ENCODE assay signal across 18 cellular contexts in genomic region chr17:5788266-5788900, GRCh38.
DNase-seq lines count a peak whose midpoint lies in the region; ATAC-seq and TF ChIP-seq lines count a peak whose summit lies in the region.
"Had no signal": no experiment of that assay in that cellular context is flagged by ENCODE, and none has a peak within 500 bp of the region (broad histone marks: within the 10 kb centered on the region; RNA-seq: fewer than 3 reads in every experiment).

No MANE protein-coding gene starts in this region.

- CTCF ChIA-PET in MCF 10A (lab: Yijun Ruan, JAX), result no interaction called here

- no peak overlapping the region for H3K4me3 Mint-ChIP-seq in MCF 10A (ENCODE audit: unreplicated experiment)
- H3K4me3 Mint-ChIP-seq: activated T-cell treated with anti-CD3 and anti-CD28 coated beads, Interleukin-2, amount 50 U/mL, for 72 hours; effector memory CD8-positive, alpha-beta T cell; type B pancreatic cell had no signal

- WGBS in ovary, 3 donors, result 84 to 86% (median 85%) methylated on average over 6 of the region's 6 CpGs

- no peak overlapping the region for H3K27ac Mint-ChIP-seq in MCF 10A (ENCODE audit: low read depth, unreplicated experiment)
- H3K27ac Mint-ChIP-seq: activated T-cell treated with anti-CD3 and anti-CD28 coated beads, Interleukin-2, amount 50 U/mL, for 72 hours; effector memory CD8-positive, alpha-beta T cell; progenitor cell of endocrine pancreas; type B pancreatic cell had no signal

- H3K36me3 ChIP-seq in breast epithelium, result no peaks in the 10 kb centered on the region
- H3K36me3 ChIP-seq in RWPE2 (ENCODE audit: low read depth), result no peaks in the 10 kb centered on the region
- no peaks in the 10 kb centered on the region for H3K36me3 ChIP-seq in ovary
- H3K36me3 ChIP-seq: gastrocnemius medialis had no signal

- H3K27me3 ChIP-seq in breast epithelium, result peaks cover 0 to 30% of the 10 kb centered on the region in 2 donors
- no peaks in the 10 kb centered on the region for H3K27me3 ChIP-seq in RWPE2 (ENCODE audit: insufficient read depth, poor library complexity, severe bottlenecking)
- no peaks in the 10 kb centered on the region for H3K27me3 ChIP-seq in ovary

- H3K27ac ChIP-seq in breast epithelium (no peak overlapping the region), RWPE2 (ENCODE audit: poor library complexity, severe bottlenecking) (no peak overlapping the region), ovary (no peak overlapping the region)
- H3K27ac ChIP-seq: gastrocnemius medialis, SK-N-MC had no signal

- H3K9me3 ChIP-seq in breast epithelium (peaks cover 15 to 19% of the 10 kb centered on the region in 2 donors), RWPE2 (ENCODE audit: severe bottlenecking) (no peaks in the 10 kb centered on the region), ovary (no peaks in the 10 kb centered on the region)
- H3K9me3 ChIP-seq: gastrocnemius medialis had no signal

- peaks cover 13% of the 10 kb centered on the region for H3K4me1 Mint-ChIP-seq in MCF 10A (ENCODE audit: insufficient read depth, unreplicated experiment)

- H3K36me3 Mint-ChIP-seq in MCF 10A (ENCODE audit: insufficient read depth, unreplicated experiment), result no peaks in the 10 kb centered on the region

- TF ChIP-seq EP300 in ovary (IDR thresholded peaks at IDR 0.05), result no peak

- peak; percentile 32 for DNase-seq in MCF 10A (ENCODE audit: unreplicated experiment)
- no peak for DNase-seq in breast epithelium (ENCODE audit: low spot score in 2 of 2)
- no peak for DNase-seq in RWPE2 (ENCODE audit: low spot score)
- DNase-seq in fibroblast of peridontal ligament (ENCODE audit: extremely low read depth), result peak; percentile 31
- peak; percentile 23 for DNase-seq in stromal cell of bone marrow (ENCODE audit: low read depth)
- no peak for DNase-seq in NCI-H1694 (lab: John Stamatoyannopoulos, UW)
- no peak for DNase-seq in ovary
- DNase-seq: 8988T; activated CD4-positive, alpha-beta T cell treated with anti-CD3 and anti-CD28 coated beads, Interleukin-2, amount 50 U/mL, for 48 hours; activated T-cell treated with anti-CD3 and anti-CD28 coated beads, Interleukin-2, amount 50 U/mL, for 72 hours; effector memory CD8-positive, alpha-beta T cell; gastrocnemius medialis; GOT3; NCI-H187 treated with DMSO at 0.1 percent for 48 hours had no signal

- H3K9me3 Mint-ChIP-seq in MCF 10A (ENCODE audit: unreplicated experiment), result peaks cover 6% of the 10 kb centered on the region

- TF ChIP-seq POLR2A in breast epithelium (IDR thresholded peaks at IDR 0.05) (no peak), ovary (IDR thresholded peaks at IDR 0.05) (no peak)

- TF ChIP-seq CTCF in MCF 10A (IDR thresholded peaks at IDR 0.05; ENCODE audit: unreplicated experiment) (no peak), breast epithelium (IDR thresholded peaks at IDR 0.05) (no peak), RWPE2 (IDR thresholded peaks at IDR 0.05; ENCODE audit: poor library complexity, severe bottlenecking) (no peak), ovary (IDR thresholded peaks at IDR 0.05) (no peak)

- ATAC-seq in RWPE2 (ENCODE audit: low read depth), result peak; percentile 68
- ATAC-seq in HG02981 (IDR thresholded peaks at IDR 0.05; ENCODE audit: unreplicated experiment), result no peak
- ATAC-seq: effector memory CD8-positive, alpha-beta T cell; gastrocnemius medialis had no signal

- POLR2A ChIA-PET in MCF 10A (lab: Yijun Ruan, JAX), result no interaction called here

- no peaks in the 10 kb centered on the region for H3K27me3 Mint-ChIP-seq in MCF 10A (ENCODE audit: insufficient read depth, unreplicated experiment)

- H3K4me3 ChIP-seq in breast epithelium (no peak overlapping the region), RWPE2 (ENCODE audit: severe bottlenecking) (no peak overlapping the region), ovary (no peak overlapping the region)
- H3K4me3 ChIP-seq: gastrocnemius medialis, SK-N-MC had no signal

- BruUV-seq in MCF 10A (replicated peaks; lab: Mats Ljungman, UMichigan), result no TSS peak

- no peaks in the 10 kb centered on the region for H3K4me1 ChIP-seq in breast epithelium
- H3K4me1 ChIP-seq in RWPE2 (ENCODE audit: insufficient read depth, poor library complexity, severe bottlenecking), result peaks cover 15% of the 10 kb centered on the region
- H3K4me1 ChIP-seq in ovary (ENCODE audit: insufficient read depth), result no peaks in the 10 kb centered on the region
- H3K4me1 ChIP-seq: gastrocnemius medialis had no signal

- intact Hi-C loops in MCF 10A (cut with micrococcal nuclease) (no loop called here), breast epithelium (cut with DNase I; ENCODE audit: low total_unique reads) (no loop called here), ovary (cut with DNase I) (no loop called here)

Comparison
In these comparisons a context has a peak if more than half of its experiments do, and no peak if none do; other contexts are left out.
1. DNase-seq: peak in MCF 10A (single experiment), fibroblast of peridontal ligament (single experiment) and stromal cell of bone marrow (single experiment); none in breast epithelium (0 of 2), RWPE2 (single experiment), NCI-H1694 (single experiment) and ovary (0 of 5).